ENCODE assay signal across 9 cellular contexts in genomic region chr6:76052314-76052713, GRCh38. TPM values are rescaled to one million over a fixed set of nuclear protein-coding genes. Genes with fewer than 3 reads are reported as not detected.
"Had no signal": no experiment of that assay in that cellular context is flagged by ENCODE, and none has a peak within 500 bp of the region (broad histone marks: within the 10 kb centered on the region; RNA-seq: fewer than 3 reads in every experiment).

No MANE protein-coding gene starts in this region.

- H3K4me1 Mint-ChIP-seq: IgD-negative memory B cell had no signal

- H3K4me3 ChIP-seq: GM23248, HAP-1 had no signal

- H3K4me3 Mint-ChIP-seq: HFFc6, IgD-negative memory B cell had no signal

- DNase-seq: GM23248, H7, HFFc6 had no signal

- H3K27ac ChIP-seq: GM23248, HL-60 had no signal

- H3K9me3 ChIP-seq: HAP-1 had no signal

- ATAC-seq: HCT116, HepG2 had no signal

- H3K4me1 ChIP-seq: HAP-1 had no signal

- H3K36me3 Mint-ChIP-seq: IgD-negative memory B cell had no signal

- H3K36me3 ChIP-seq: HAP-1 had no signal

- H3K27ac Mint-ChIP-seq: HFFc6, IgD-negative memory B cell had no signal

RNA-seq across cellular contexts. Expression of gene IMPG1, which starts 20.1 kb away (rescaled TPM):
- total RNA-seq: GM23248, H7, HepG2, HFFc6, HT1080 had no signal
